In genomic region chr7:139230078-139230477, GRCh38 we compare ENCODE assay signal across 8 cellular contexts. TPM values are rescaled to one million over a fixed set of nuclear protein-coding genes. Genes with fewer than 3 reads are reported as not detected.
DNase-seq lines count a peak whose midpoint lies in the region; ATAC-seq and TF ChIP-seq lines count a peak whose summit lies in the region.

No MANE protein-coding gene starts in this region.

- H3K9me3 ChIP-seq in adrenal gland (replicated peaks in 1 of 3), result no peaks in the 10 kb centered on the region
- no peaks in the 10 kb centered on the region for H3K9me3 ChIP-seq in right lobe of liver
- no peaks in the 10 kb centered on the region for H3K9me3 ChIP-seq in tibial artery

- CTCF ChIA-PET in activated naive CD4-positive, alpha-beta T cell treated with anti-CD3 and anti-CD28 coated beads for 36 hours (lab: Charles Lee), result interaction anchor here (1.2 kb wide), 1 partner anchor 106 kb away, joined by 3 read pairs; no protein-coding TSS in a partner anchor

- H3K27ac Mint-ChIP-seq in activated naive CD4-positive, alpha-beta T cell treated with anti-CD3 and anti-CD28 coated beads for 36 hours, result no peak overlapping the region

- H3K4me3 ChIP-seq in adrenal gland, result peak overlapping the region in 2 of 4 donors; percentile 96 to 100
- peak overlapping the region in 2 of 3 donors; percentile 75 to 89 for H3K4me3 ChIP-seq in right lobe of liver
- H3K4me3 ChIP-seq in tibial artery, result peak overlapping the region; percentile 70 to 91

- H3K27me3 ChIP-seq in adrenal gland (no peaks in the 10 kb centered on the region), right lobe of liver (no peaks in the 10 kb centered on the region), tibial artery (no peaks in the 10 kb centered on the region)

- H3K4me1 Mint-ChIP-seq in activated naive CD4-positive, alpha-beta T cell treated with anti-CD3 and anti-CD28 coated beads for 36 hours (ENCODE audit: low read depth), result peaks cover 17% of the 10 kb centered on the region

- peak overlapping the region; percentile 87 for H3K4me3 Mint-ChIP-seq in activated naive CD4-positive, alpha-beta T cell treated with anti-CD3 and anti-CD28 coated beads for 36 hours

- H3K27me3 Mint-ChIP-seq in activated naive CD4-positive, alpha-beta T cell treated with anti-CD3 and anti-CD28 coated beads for 36 hours (ENCODE audit: low read depth), result no peaks in the 10 kb centered on the region

- intact Hi-C loops in activated naive CD4-positive, alpha-beta T cell treated with anti-CD3 and anti-CD28 coated beads for 36 hours (cut with micrococcal nuclease), result loop anchor here (2.0 to 5.0 kb wide), 5 partner anchors 111 to 937 kb away; no protein-coding TSS in a partner anchor
- intact Hi-C loops in adrenal gland (cut with DNase I), result loop anchor here in 1 of 2 donors (10.0 kb wide), 1 partner anchor 95 kb away; a partner anchor contains a TSS
- intact Hi-C loops in right lobe of liver (cut with DNase I), result no loop called here
- intact Hi-C loops in tibial artery (cut with DNase I; ENCODE audit: low total_unique reads), result loop anchor here (5.0 kb wide), 1 partner anchor 107 kb away; no protein-coding TSS in a partner anchor

- peaks cover 3% of the 10 kb centered on the region for H3K36me3 Mint-ChIP-seq in activated naive CD4-positive, alpha-beta T cell treated with anti-CD3 and anti-CD28 coated beads for 36 hours (ENCODE audit: low read depth)

- H3K36me3 ChIP-seq in adrenal gland (replicated peaks in 1 of 2) (no peaks in the 10 kb centered on the region), right lobe of liver (no peaks in the 10 kb centered on the region), tibial artery (no peaks in the 10 kb centered on the region)

- peak overlapping the region in 4 of 5 donors; percentile 61 to 98 (median 96) for H3K27ac ChIP-seq in adrenal gland
- H3K27ac ChIP-seq in right lobe of liver, result peak overlapping the region in 2 of 3 donors; percentile 35 to 84
- peak overlapping the region in 1 of 2 donors; percentile 90 for H3K27ac ChIP-seq in tibial artery

- ATAC-seq in right lobe of liver, result no peak
- no peak for ATAC-seq in GM18868 (IDR thresholded peaks at IDR 0.05; ENCODE audit: unreplicated experiment)

- WGBS in adrenal gland, 4 donors, result 61 to 66% (median 64%) methylated on average over 8 of the region's 8 CpGs
- WGBS in right lobe of liver (ENCODE audit: insufficient coverage, low coverage, low lambda C conversion rate, missing lambda C conversion rate), result 48% methylated on average over 8 of the region's 8 CpGs

- H3K4me1 ChIP-seq in adrenal gland (replicated peaks in 1 of 2) (peaks cover 8 to 26% of the 10 kb centered on the region in 2 donors), right lobe of liver (peaks cover 0 to 25% (median 2%) of the 10 kb centered on the region in 4 donors), tibial artery (peaks cover 0 to 32% (median 12%) of the 10 kb centered on the region in 4 donors)

- TF ChIP-seq CTCF in adrenal gland (IDR thresholded peaks at IDR 0.05), result no peak
- no peak for TF ChIP-seq CTCF in right lobe of liver (IDR thresholded peaks at IDR 0.05)
- no peak for TF ChIP-seq CTCF in tibial artery (IDR thresholded peaks at IDR 0.05)

- no peak for TF ChIP-seq POLR2A in adrenal gland (IDR thresholded peaks at IDR 0.05)
- no peak for TF ChIP-seq POLR2A in right lobe of liver (IDR thresholded peaks at IDR 0.05)

- H3K9me3 Mint-ChIP-seq in activated naive CD4-positive, alpha-beta T cell treated with anti-CD3 and anti-CD28 coated beads for 36 hours, result no peaks in the 10 kb centered on the region

- DNase-seq in activated naive CD4-positive, alpha-beta T cell treated with anti-CD3 and anti-CD28 coated beads for 36 hours, result no peak
- DNase-seq in activated naive CD4-positive, alpha-beta T cell (lab: John Stamatoyannopoulos, UW), result no peak
- DNase-seq in adrenal gland (no peak), right lobe of liver (no peak), tibial artery (no peak), NCI-H1105 (lab: John Stamatoyannopoulos, UW) (no peak), NCI-H2107 treated with DMSO at 0.1 percent for 48 hours (lab: John Stamatoyannopoulos, UW; ENCODE audit: unreplicated experiment) (no peak)

RNA-seq across cellular contexts. Expression of gene UBN2, which starts 1.0 kb away (rescaled TPM):
- 10 to 100 TPM in 1 of 2 experiments, 1 to 10 TPM in 1; 9.7 to 10.6 TPM for total RNA-seq in activated naive CD4-positive, alpha-beta T cell treated with anti-CD3 and anti-CD28 coated beads for 36 hours
- total RNA-seq in adrenal gland (10 to 100 TPM in 6 of 8 donors, 1 to 10 TPM in 2; 7.1 to 27.5 (median 17.6) TPM), right lobe of liver (10 to 100 TPM in 1 of 6 experiments, 1 to 10 TPM in 5; 4.5 to 12.0 (median 8.1) TPM)
- polyA plus RNA-seq in adrenal gland, result 10 to 100 TPM in 1 of 3 donors, 1 to 10 TPM in 2; 4.5 to 10.6 (median 6.3) TPM

Comparison
In these comparisons a context has a peak if more than half of its experiments do, and no peak if none do; other contexts are left out.
1. intact Hi-C loops: an anchor here in activated naive CD4-positive, alpha-beta T cell treated with anti-CD3 and anti-CD28 coated beads for 36 hours (2.0 to 5.0 kb wide) and tibial artery (5.0 kb wide); none called in right lobe of liver.